In the genomic region with DNA sequence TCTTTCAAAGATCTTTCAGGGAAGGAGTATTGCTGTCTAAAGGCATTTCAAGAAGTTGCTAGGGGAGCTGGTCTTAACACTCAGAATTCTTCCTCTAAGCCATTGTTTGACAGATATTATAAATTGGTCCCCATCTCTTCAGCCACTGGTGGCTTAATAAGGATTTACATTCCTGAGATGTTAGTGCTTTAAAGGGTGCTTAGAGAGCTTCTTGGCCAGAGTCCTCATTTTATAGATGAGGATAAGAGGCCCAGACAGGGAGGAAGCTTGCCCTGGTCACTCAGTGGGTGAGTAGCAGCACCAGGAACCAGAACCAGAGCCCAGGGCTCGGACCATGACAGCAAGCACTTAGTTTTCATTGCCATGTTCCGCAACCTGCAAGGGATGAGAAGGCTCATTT, we compare ENCODE assay signal across 1 cellular context.
TF ChIP-seq lines count a peak whose summit lies in the region.

No MANE protein-coding gene starts in this region.

TF ChIP-seq in IMR-90, 13 proteins besides CTCF, POLR2A, EP300 and RAD21:
- TF ChIP-seq CEBPB (IDR thresholded peaks at IDR 0.05; ENCODE audit: low read depth, low read length), result no peak
- TF ChIP-seq MAFK (IDR thresholded peaks at IDR 0.05; ENCODE audit: low read depth, low read length), result no peak
- TF ChIP-seq, protein P1, sequence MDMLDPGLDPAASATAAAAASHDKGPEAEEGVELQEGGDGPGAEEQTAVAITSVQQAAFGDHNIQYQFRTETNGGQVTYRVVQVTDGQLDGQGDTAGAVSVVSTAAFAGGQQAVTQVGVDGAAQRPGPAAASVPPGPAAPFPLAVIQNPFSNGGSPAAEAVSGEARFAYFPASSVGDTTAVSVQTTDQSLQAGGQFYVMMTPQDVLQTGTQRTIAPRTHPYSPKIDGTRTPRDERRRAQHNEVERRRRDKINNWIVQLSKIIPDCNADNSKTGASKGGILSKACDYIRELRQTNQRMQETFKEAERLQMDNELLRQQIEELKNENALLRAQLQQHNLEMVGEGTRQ (IDR thresholded peaks at IDR 0.05; ENCODE audit: low read depth, low read length), result no peak
